14 cellular contexts compared by ENCODE assay signal in genomic region chr12:4816776-4817530, GRCh38.
"Had no signal": no experiment of that assay in that cellular context is flagged by ENCODE, and none has a peak within 500 bp of the region (broad histone marks: within the 10 kb centered on the region; RNA-seq: fewer than 3 reads in every experiment).

No MANE protein-coding gene starts in this region.

- H3K9me3 ChIP-seq: colonic mucosa, heart right ventricle, psoas muscle, suprapubic skin, upper lobe of left lung had no signal

- H3K4me3 ChIP-seq: colonic mucosa, lung, psoas muscle, suprapubic skin, upper lobe of left lung had no signal

- H3K4me1 ChIP-seq: colonic mucosa, foreskin keratinocyte, psoas muscle, upper lobe of left lung had no signal

- H3K27me3 ChIP-seq: colonic mucosa, upper lobe of left lung had no signal

- DNase-seq: activated CD4-positive, alpha-beta T cell treated with anti-CD3 and anti-CD28 coated beads, Interleukin-2, amount 50 U/mL, for 48 hours; activated CD8-positive, alpha-beta memory T cell treated with anti-CD3 and anti-CD28 coated beads, Interleukin-2, amount 10 ng/mL, durations not matched to agents 7 days and 5 days; activated T-cell treated with anti-CD3 and anti-CD28 coated beads, Interleukin-2, amount 50 U/mL, for 24 hours; colonic mucosa; effector CD4-positive, alpha-beta T cell; foreskin keratinocyte; nephron progenitor cell; psoas muscle; stimulated activated naive CD8-positive, alpha-beta T cell treated with anti-CD3 and anti-CD28 coated beads, Interleukin-15, Interleukin-2, amounts not matched to agents 100 U/mL and 50 U/mL, for 24 hours; upper lobe of left lung; WERI-Rb-1 had no signal

- H3K27ac ChIP-seq: colonic mucosa, foreskin keratinocyte, psoas muscle, suprapubic skin, upper lobe of left lung, WERI-Rb-1 had no signal

- H3K36me3 ChIP-seq: colonic mucosa, heart right ventricle, suprapubic skin, upper lobe of left lung, WERI-Rb-1 had no signal
